Comparison of ENCODE assay signal across 1 cellular context in genomic region chr19:11587973-11588631, GRCh38.
TF ChIP-seq lines count a peak whose summit lies in the region.

No MANE protein-coding gene starts in this region.

TF ChIP-seq in HEK293, 187 proteins besides CTCF, POLR2A, EP300 and RAD21 (continued from another document):
- no peak for TF ChIP-seq PRDM6 (tag by site-specific recombination; IDR thresholded peaks at IDR 0.05)
- no peak for TF ChIP-seq ZNF596 (tag by site-specific recombination; IDR thresholded peaks at IDR 0.05)
- TF ChIP-seq ZSCAN30 (tag by site-specific recombination; IDR thresholded peaks at IDR 0.05): no peak
- TF ChIP-seq ZFP69B (tag by site-specific recombination; IDR thresholded peaks at IDR 0.05): no peak
